26 cellular contexts compared by ENCODE assay signal in genomic region chr4:7704625-7705024, GRCh38.
DNase-seq lines count a peak whose midpoint lies in the region; ATAC-seq lines count a peak whose summit lies in the region.
"Had no signal": no experiment of that assay in that cellular context is flagged by ENCODE, and none has a peak within 500 bp of the region (broad histone marks: within the 10 kb centered on the region; RNA-seq: fewer than 3 reads in every experiment).

No MANE protein-coding gene starts in this region.

- H4K91ac ChIP-seq in mesenchymal stem cell (ENCODE audit: low read length) (peak overlapping the region; percentile 18), neuronal stem cell (ENCODE audit: low read depth, low read length, poor library complexity) (peak overlapping the region; percentile 56)

- H3K4ac ChIP-seq in mesenchymal stem cell (ENCODE audit: low read depth in 1 of 2, low read length in 2 of 2), result no peak overlapping the region
- H3K4ac ChIP-seq in neuronal stem cell (ENCODE audit: low read length), result no peak overlapping the region

- POLR2A ChIA-PET in T-cell (lab: Charles Lee), result no interaction called here

- H3K36me3 ChIP-seq in BLaER1, result peaks cover 4% of the 10 kb centered on the region; the same call in 1 of the 2 replicates
- H3K36me3 ChIP-seq in mesenchymal stem cell (ENCODE audit: control insufficient read depth in 1 of 2, insufficient read depth in 2 of 2, low read depth in 1 of 2, low read length in 2 of 2), result no peaks in the 10 kb centered on the region
- no peaks in the 10 kb centered on the region for H3K36me3 ChIP-seq in neuronal stem cell (replicated peaks in 1 of 2; ENCODE audit: control insufficient read depth in 2 of 2, insufficient read depth in 2 of 2, low read length in 2 of 2)

- no peaks in the 10 kb centered on the region for H3K4me1 Mint-ChIP-seq in activated CD4-positive, alpha-beta T cell treated with anti-CD3 and anti-CD28 coated beads, Interleukin-2, amount 10 ng/mL, durations not matched to agents 24 days and 14 days
- no peaks in the 10 kb centered on the region for H3K4me1 Mint-ChIP-seq in T-cell
- H3K4me1 Mint-ChIP-seq: B cell; CD14-positive monocyte; CD4-positive, alpha-beta memory T cell; CD4-positive, CD25-positive, alpha-beta regulatory T cell; CD8-positive, alpha-beta memory T cell had no signal

- H3K9me3 Mint-ChIP-seq in activated CD4-positive, alpha-beta T cell treated with anti-CD3 and anti-CD28 coated beads, Interleukin-2, amount 10 ng/mL, durations not matched to agents 24 days and 14 days, result no peaks in the 10 kb centered on the region
- H3K9me3 Mint-ChIP-seq in T-cell, result no peaks in the 10 kb centered on the region
- H3K9me3 Mint-ChIP-seq: CD8-positive, alpha-beta memory T cell had no signal

- peak overlapping the region; percentile 18; the same call in 1 of the 2 replicates for H3K27ac ChIP-seq in BLaER1
- H3K27ac ChIP-seq in mesenchymal stem cell (ENCODE audit: low read length, poor library complexity, severe bottlenecking), result no peak overlapping the region
- no peak overlapping the region for H3K27ac ChIP-seq in neuronal stem cell (replicated peaks; ENCODE audit: low read length)
- H3K27ac ChIP-seq: 22Rv1 had no signal

- H3K18ac ChIP-seq in mesenchymal stem cell (ENCODE audit: low read depth in 1 of 2, low read length in 2 of 2) (no peak overlapping the region), neuronal stem cell (ENCODE audit: low read length) (peak overlapping the region; percentile 33)

- H2AFZ ChIP-seq in mesenchymal stem cell (ENCODE audit: low read depth, low read length), result no peak overlapping the region
- no peak overlapping the region for H2AFZ ChIP-seq in neuronal stem cell (ENCODE audit: low read length)

- H2BK12ac ChIP-seq in mesenchymal stem cell (ENCODE audit: low read length in 2 of 2) (peak overlapping the region in 1 of 2 experiments; percentile 7), neuronal stem cell (ENCODE audit: low read length) (no peak overlapping the region)

- no peak for ATAC-seq in HG02642 (IDR thresholded peaks at IDR 0.05; ENCODE audit: poor library complexity, unreplicated experiment)
- no peak for ATAC-seq in T-cell (replicated peaks in 1 of 4)
- ATAC-seq: GM12878 had no signal

- H3K4me3 ChIP-seq in BLaER1 (no peak overlapping the region), mesenchymal stem cell (ENCODE audit: insufficient read depth in 1 of 2, low read depth in 1 of 2, low read length in 2 of 2) (no peak overlapping the region), neuronal stem cell (ENCODE audit: low read length in 2 of 2) (no peak overlapping the region)
- H3K4me3 ChIP-seq: A549, GM12878 had no signal

- no peaks in the 10 kb centered on the region for H3K36me3 Mint-ChIP-seq in activated CD4-positive, alpha-beta T cell treated with anti-CD3 and anti-CD28 coated beads, Interleukin-2, amount 10 ng/mL, durations not matched to agents 24 days and 14 days (ENCODE audit: low read depth)
- no peaks in the 10 kb centered on the region for H3K36me3 Mint-ChIP-seq in T-cell
- H3K36me3 Mint-ChIP-seq: CD14-positive monocyte; CD4-positive, alpha-beta memory T cell; CD4-positive, CD25-positive, alpha-beta regulatory T cell; CD8-positive, alpha-beta memory T cell had no signal

- peak overlapping the region; percentile 25 for H3K27ac Mint-ChIP-seq in activated CD4-positive, alpha-beta T cell treated with anti-CD3 and anti-CD28 coated beads, Interleukin-2, amount 10 ng/mL, durations not matched to agents 24 days and 14 days
- no peak overlapping the region for H3K27ac Mint-ChIP-seq in T-cell
- H3K27ac Mint-ChIP-seq: B cell; CD14-positive monocyte; CD4-positive, alpha-beta memory T cell; CD4-positive, CD25-positive, alpha-beta regulatory T cell; CD8-positive, alpha-beta memory T cell had no signal

- H3K4me3 Mint-ChIP-seq in activated CD4-positive, alpha-beta T cell treated with anti-CD3 and anti-CD28 coated beads, Interleukin-2, amount 10 ng/mL, durations not matched to agents 24 days and 14 days, result no peak overlapping the region
- H3K4me3 Mint-ChIP-seq in T-cell, result no peak overlapping the region
- H3K4me3 Mint-ChIP-seq: B cell; CD14-positive monocyte; CD4-positive, alpha-beta memory T cell; CD4-positive, CD25-positive, alpha-beta regulatory T cell; CD8-positive, alpha-beta memory T cell had no signal

- 93% methylated on average over 19 of the region's 19 CpGs for WGBS in mesenchymal stem cell
- no CpG with 5 or more reads among the region's 19 CpGs for WGBS in neuronal stem cell (ENCODE audit: extremely low coverage in 2 of 2, insufficient read length in 2 of 2, insufficient replicate concordance in 1 of 2), 2 donors

- H3K9me3 ChIP-seq in BLaER1, result no peaks in the 10 kb centered on the region
- no peaks in the 10 kb centered on the region for H3K9me3 ChIP-seq in mesenchymal stem cell (ENCODE audit: control insufficient read depth, low read length)
- H3K9me3 ChIP-seq in neuronal stem cell (replicated peaks in 1 of 2; ENCODE audit: control insufficient read depth in 2 of 2, insufficient read depth in 1 of 2, low read depth in 1 of 2, low read length in 2 of 2), result no peaks in the 10 kb centered on the region
- H3K9me3 ChIP-seq: A549 had no signal

- H3K4me2 ChIP-seq in BLaER1 (peak overlapping the region; percentile 28; the same call in 1 of the 2 replicates), mesenchymal stem cell (ENCODE audit: low read length, poor library complexity, severe bottlenecking) (no peak overlapping the region), neuronal stem cell (ENCODE audit: insufficient read depth, low read length, poor library complexity, severe bottlenecking) (no peak overlapping the region)
- H3K4me2 ChIP-seq: A549 had no signal

- H4K8ac ChIP-seq in mesenchymal stem cell (ENCODE audit: low read length) (no peak overlapping the region), neuronal stem cell (ENCODE audit: low read depth, low read length) (peak overlapping the region; percentile 84)

- H3K9ac ChIP-seq in BLaER1 (no peak overlapping the region), mesenchymal stem cell (ENCODE audit: low read length) (no peak overlapping the region), neuronal stem cell (ENCODE audit: low read depth, low read length, poor library complexity) (no peak overlapping the region)

- no peaks in the 10 kb centered on the region for H3K79me1 ChIP-seq in mesenchymal stem cell (replicated peaks; ENCODE audit: low read length, poor library complexity, severe bottlenecking)
- H3K79me1 ChIP-seq in neuronal stem cell (ENCODE audit: low read depth, low read length), result no peaks in the 10 kb centered on the region

- H3K4me1 ChIP-seq in BLaER1 (peaks cover 65% of the 10 kb centered on the region), mesenchymal stem cell (ENCODE audit: control insufficient read depth, insufficient read depth, low read depth, low read length) (peaks cover 24% of the 10 kb centered on the region), neuronal stem cell (ENCODE audit: control insufficient read depth in 2 of 2, insufficient read depth in 1 of 2, low read depth in 1 of 2, low read length in 2 of 2) (peaks cover 3 to 22% of the 10 kb centered on the region in 2 donors)
- H3K4me1 ChIP-seq: A549 had no signal

- H2BK5ac ChIP-seq in mesenchymal stem cell (ENCODE audit: low read depth, low read length, poor library complexity, severe bottlenecking) (no peak overlapping the region), neuronal stem cell (ENCODE audit: low read length) (no peak overlapping the region)

- no peak overlapping the region for H3K14ac ChIP-seq in mesenchymal stem cell (ENCODE audit: low read length in 2 of 2)
- no peak overlapping the region for H3K14ac ChIP-seq in neuronal stem cell (ENCODE audit: low read length)

- no peaks in the 10 kb centered on the region for H3K27me3 ChIP-seq in BLaER1
- peaks cover 27 to 45% of the 10 kb centered on the region in 2 experiments for H3K27me3 ChIP-seq in mesenchymal stem cell (ENCODE audit: control insufficient read depth in 1 of 2, insufficient read depth in 1 of 2, low read length in 2 of 2)
- peaks cover 0 to 6% (median 0%) of the 10 kb centered on the region in 3 experiments for H3K27me3 ChIP-seq in neuronal stem cell (ENCODE audit: control insufficient read depth in 3 of 3, insufficient read depth in 3 of 3, low read depth in 1 of 3, low read length in 3 of 3)

- H3K23ac ChIP-seq in mesenchymal stem cell (ENCODE audit: low read length in 2 of 2) (no peak overlapping the region), neuronal stem cell (ENCODE audit: low read depth, low read length, poor library complexity) (peak overlapping the region; percentile 52)

- H2AK5ac ChIP-seq in mesenchymal stem cell (ENCODE audit: low read length, severe bottlenecking) (no peak overlapping the region), neuronal stem cell (ENCODE audit: low read depth, low read length) (no peak overlapping the region)

- intact Hi-C loops in activated CD4-positive, alpha-beta T cell treated with anti-CD3 and anti-CD28 coated beads, Interleukin-2, amount 10 ng/mL, durations not matched to agents 24 days and 14 days (cut with micrococcal nuclease), result no loop called here

- no peaks in the 10 kb centered on the region for H3K27me3 Mint-ChIP-seq in activated CD4-positive, alpha-beta T cell treated with anti-CD3 and anti-CD28 coated beads, Interleukin-2, amount 10 ng/mL, durations not matched to agents 24 days and 14 days
- peaks cover 0 to 12% of the 10 kb centered on the region in 2 donors for H3K27me3 Mint-ChIP-seq in T-cell
- H3K27me3 Mint-ChIP-seq: B cell; CD4-positive, CD25-positive, alpha-beta regulatory T cell had no signal

- no peaks in the 10 kb centered on the region for H4K20me1 ChIP-seq in BLaER1

- H2BK15ac ChIP-seq in mesenchymal stem cell (ENCODE audit: low read depth, poor library complexity, severe bottlenecking), result no peak overlapping the region
- H2BK15ac ChIP-seq in neuronal stem cell (ENCODE audit: low read length), result no peak overlapping the region

- CTCF ChIA-PET in T-cell (lab: Charles Lee), result no interaction called here

- H2BK120ac ChIP-seq in mesenchymal stem cell (ENCODE audit: low read depth, low read length) (no peak overlapping the region), neuronal stem cell (ENCODE audit: low read depth, low read length) (no peak overlapping the region)

- no peak for DNase-seq in activated CD4-positive, alpha-beta T cell treated with anti-CD3 and anti-CD28 coated beads, Interleukin-2, amount 10 ng/mL, durations not matched to agents 24 days and 14 days
- DNase-seq in activated CD4-positive, alpha-beta T cell treated with anti-CD3 and anti-CD28 coated beads for 4 hours, result no peak
- DNase-seq in mesenchymal stem cell, result no peak
- no peak for DNase-seq in neuronal stem cell (ENCODE audit: low spot score)
- no peak for DNase-seq in NCI-H446 treated with DMSO at 0.1 percent for 48 hours (lab: John Stamatoyannopoulos, UW)
- DNase-seq in T-cell, result no peak
- DNase-seq: AML-193; C1 segment of cervical spinal cord; CD4-positive, alpha-beta memory T cell; CD4-positive, CD25-positive, alpha-beta regulatory T cell; CD8-positive, alpha-beta memory T cell; COR-L47; DMS 273 treated with DMSO at 0.1 percent for 48 hours; DMS153; DMS53; DMS79; DND-41; EL; GDM1 had no signal
